In the genomic region with DNA sequence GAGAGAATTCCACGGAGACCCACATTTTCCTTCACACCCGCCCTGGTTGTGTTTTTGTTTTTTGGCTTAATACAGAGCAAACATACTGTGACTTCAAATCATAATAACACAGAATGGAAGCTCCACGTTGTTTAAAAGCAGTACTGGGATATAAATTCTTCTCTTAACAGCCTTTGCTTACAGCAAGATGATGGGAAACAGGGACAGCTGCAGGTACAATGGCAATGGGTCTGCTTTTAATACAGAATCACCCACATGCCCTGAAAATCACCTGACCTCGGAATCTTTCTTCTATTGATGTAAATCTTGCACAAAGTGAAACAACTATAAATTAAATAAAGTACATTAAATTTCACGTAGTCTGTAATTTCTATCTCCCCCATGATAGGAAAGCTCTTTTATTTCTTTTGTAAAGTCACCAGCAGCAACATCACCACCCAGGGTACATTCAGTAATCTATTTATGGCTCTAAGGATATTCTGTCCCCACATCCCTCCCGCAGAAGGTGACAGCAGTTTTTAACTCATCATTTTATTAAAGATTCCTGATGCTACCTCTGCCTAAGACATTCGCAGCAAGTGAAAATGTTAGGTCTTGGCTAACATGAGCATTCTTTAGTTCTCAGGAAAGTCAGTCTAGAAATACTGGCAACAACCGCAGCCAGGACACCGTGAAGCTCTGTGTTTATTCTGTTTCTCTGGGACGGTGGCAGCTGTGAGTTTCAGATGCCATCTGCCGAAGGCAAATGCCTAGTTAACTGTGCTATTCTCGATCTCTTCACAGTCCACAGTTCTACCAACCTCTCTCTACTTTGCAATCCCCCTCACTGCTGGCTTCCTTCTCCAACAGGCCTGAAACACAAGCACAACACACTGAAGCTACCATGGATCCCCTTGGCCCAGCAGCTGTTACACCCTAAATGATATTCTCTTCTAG, we compare ENCODE assay signal across 9 cellular contexts.
DNase-seq lines count a peak whose midpoint lies in the region; TF ChIP-seq lines count a peak whose summit lies in the region.
"Had no signal": no experiment of that assay in that cellular context is flagged by ENCODE, and none has a peak within 500 bp of the region (broad histone marks: within the 10 kb centered on the region; RNA-seq: fewer than 3 reads in every experiment).

No MANE protein-coding gene starts in this region.

- H3K79me2 ChIP-seq in OCI-LY3 (ENCODE audit: low read length), result no peaks in the 10 kb centered on the region

- H3K4me1 ChIP-seq in OCI-LY3 (ENCODE audit: low read length) (peaks cover 56% of the 10 kb centered on the region), right atrium auricular region (peaks cover 0 to 16% of the 10 kb centered on the region in 2 donors), stomach smooth muscle (ENCODE audit: control insufficient read depth, insufficient read depth, low read length) (peaks cover 11% of the 10 kb centered on the region)

- H3K4me3 ChIP-seq in OCI-LY3 (ENCODE audit: low read length) (peak overlapping the region; percentile 44), right atrium auricular region (no peak overlapping the region), stomach smooth muscle (ENCODE audit: low read length in 2 of 2) (peak overlapping the region; percentile 29 to 56)

- H3K9me3 ChIP-seq in OCI-LY3 (ENCODE audit: insufficient read depth, low read length), result no peaks in the 10 kb centered on the region
- no peaks in the 10 kb centered on the region for H3K9me3 ChIP-seq in right atrium auricular region
- H3K9me3 ChIP-seq in stomach smooth muscle (ENCODE audit: control insufficient read depth in 2 of 2, low read length in 2 of 2), result no peaks in the 10 kb centered on the region

- H2AFZ ChIP-seq in OCI-LY3 (ENCODE audit: low read depth, low read length), result peak overlapping the region; percentile 2; the same call in 1 of the 2 replicates

- H4K20me1 ChIP-seq in OCI-LY3 (ENCODE audit: insufficient read depth, low read length), result no peaks in the 10 kb centered on the region

- no peaks in the 10 kb centered on the region for H3K27me3 ChIP-seq in OCI-LY3 (ENCODE audit: low read depth, low read length)
- H3K27me3 ChIP-seq in right atrium auricular region, result no peaks in the 10 kb centered on the region
- no peaks in the 10 kb centered on the region for H3K27me3 ChIP-seq in stomach smooth muscle (ENCODE audit: control insufficient read depth in 1 of 2, insufficient read depth in 2 of 2, low read length in 2 of 2)
- H3K27me3 ChIP-seq: brain microvascular endothelial cell had no signal

- H3K9ac ChIP-seq in OCI-LY3 (ENCODE audit: low read length) (peak overlapping the region; percentile 17; the same call in 1 of the 2 replicates), stomach smooth muscle (ENCODE audit: low read length in 2 of 2) (peak overlapping the region in 1 of 2 donors; percentile 46)

- H3K36me3 ChIP-seq in OCI-LY3 (replicated peaks; ENCODE audit: low read depth, low read length), result peaks cover 44% of the 10 kb centered on the region
- peaks cover 5% of the 10 kb centered on the region for H3K36me3 ChIP-seq in right atrium auricular region
- H3K36me3 ChIP-seq in stomach smooth muscle (ENCODE audit: control insufficient read depth in 2 of 2, insufficient read depth in 2 of 2, low read length in 2 of 2), result peaks cover 0 to 3% of the 10 kb centered on the region in 2 donors
- H3K36me3 ChIP-seq: brain microvascular endothelial cell had no signal

- peak; percentile 93 for DNase-seq in NCI-H146 treated with DMSO at 0.1 percent for 48 hours (lab: John Stamatoyannopoulos, UW; ENCODE audit: unreplicated experiment)
- no peak for DNase-seq in NCI-H146 (lab: John Stamatoyannopoulos, UW)
- DNase-seq in right atrium auricular region (ENCODE audit: low spot score), result no peak
- DNase-seq in COR-L47 (lab: John Stamatoyannopoulos, UW), result no peak
- DNase-seq in foreskin melanocyte, result no peak
- DNase-seq in AG08396 (ENCODE audit: low spot score), result no peak
- DNase-seq: brain microvascular endothelial cell had no signal

- TF ChIP-seq CTCF in OCI-LY3 (IDR thresholded peaks at IDR 0.05; ENCODE audit: low read depth, low read length) (peak; percentile 35), right atrium auricular region (IDR thresholded peaks at IDR 0.05) (peak in 1 of 2 donors; percentile 40)

- peak overlapping the region; percentile 65 for H3K27ac ChIP-seq in OCI-LY3 (ENCODE audit: low read length)
- H3K27ac ChIP-seq in right atrium auricular region, result peak overlapping the region; percentile 9 to 49
- peak overlapping the region; percentile 60 for H3K27ac ChIP-seq in stomach smooth muscle (ENCODE audit: low read length)
- H3K27ac ChIP-seq: brain microvascular endothelial cell had no signal

- peak overlapping the region; percentile 62 for H3K4me2 ChIP-seq in OCI-LY3 (ENCODE audit: low read length)

Comparison
In these comparisons a context has a peak if more than half of its experiments do, and no peak if none do; other contexts are left out.
1. H3K4me3 ChIP-seq: peak in OCI-LY3 (single experiment) and stomach smooth muscle (2 of 2); none in right atrium auricular region (0 of 2).
2. Peak in every context shown above with its lines, with median percentiles within 50 percentile points of each other: H3K27ac ChIP-seq.